ENCODE assay signal across 8 cellular contexts in the genomic region with DNA sequence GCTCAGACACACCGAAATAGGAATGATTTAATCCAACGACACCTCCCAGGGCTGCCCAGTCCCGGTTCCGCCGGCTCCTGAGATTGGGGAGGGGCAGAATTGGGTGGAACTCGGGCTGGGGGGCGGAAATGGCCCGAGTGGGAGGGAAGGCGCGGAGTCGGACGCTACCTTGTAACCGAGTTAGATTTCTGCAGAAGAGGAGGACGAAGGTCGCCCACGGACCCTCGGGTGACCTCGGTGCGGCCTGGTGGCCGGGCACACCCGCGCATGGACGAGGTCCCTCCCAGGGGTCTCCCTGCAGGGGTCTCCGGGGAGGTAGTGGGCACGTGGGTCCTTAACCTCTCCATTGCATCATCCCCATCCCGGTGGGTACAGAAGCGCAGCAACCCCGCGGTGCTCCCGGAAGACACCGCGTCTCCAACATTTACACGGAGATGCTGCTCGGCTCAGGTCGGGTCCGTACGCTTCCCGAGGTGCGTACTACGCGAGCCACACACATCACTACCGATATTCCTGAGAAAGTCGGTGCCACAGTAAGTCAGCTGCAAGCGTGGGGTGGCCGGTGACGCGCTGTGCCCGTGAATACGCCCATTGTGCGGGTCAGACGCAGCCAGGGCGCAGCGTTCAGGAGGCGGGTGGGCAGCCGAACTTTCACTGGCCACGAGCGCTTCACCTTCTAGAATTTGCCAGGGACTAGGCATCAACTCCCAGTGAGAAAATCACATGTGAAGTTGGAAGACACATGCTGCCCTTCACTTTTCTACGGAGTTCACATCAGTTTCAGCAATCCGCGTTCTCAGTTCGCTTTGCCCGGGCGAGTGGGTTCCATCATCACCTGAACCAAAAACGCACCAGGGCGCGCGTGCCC. TPM values are rescaled to one million over a fixed set of nuclear protein-coding genes. Genes with fewer than 3 reads are reported as not detected.
A peak's percentile ranks its signal among the peaks of the same experiment; 100 is the strongest.
DNase-seq lines count a peak whose midpoint lies in the region; ATAC-seq and TF ChIP-seq lines count a peak whose summit lies in the region.

No MANE protein-coding gene starts in this region.

- peak; percentile 4 to 7 for ATAC-seq in gastrocnemius medialis

- H3K4me1 ChIP-seq in OCI-LY7 (ENCODE audit: insufficient read depth, low read length, poor library complexity, severe bottlenecking) = peaks cover 41% of the 10 kb centered on the region
- peaks cover 12% of the 10 kb centered on the region for H3K4me1 ChIP-seq in iPS-15b (ENCODE audit: control insufficient read depth, insufficient read depth, low read length)
- H3K4me1 ChIP-seq in gastrocnemius medialis = peaks cover 32 to 33% of the 10 kb centered on the region in 2 donors

- peak overlapping the region; percentile 37 for H3K9ac ChIP-seq in iPS-15b (ENCODE audit: low read depth, low read length)

- peak overlapping the region; percentile 81 for H3K4me2 ChIP-seq in OCI-LY7 (ENCODE audit: low read length)

- H3K4me3 ChIP-seq in OCI-LY7 (ENCODE audit: low read depth, low read length, poor library complexity, severe bottlenecking) = peak overlapping the region; percentile 77
- peak overlapping the region; percentile 83 for H3K4me3 ChIP-seq in astrocyte of the cerebellum (ENCODE audit: low read depth, low read length)
- peak overlapping the region; percentile 88 for H3K4me3 ChIP-seq in iPS-15b (ENCODE audit: low read depth, low read length)
- peak overlapping the region; percentile 82 to 94 (median 86) for H3K4me3 ChIP-seq in gastrocnemius medialis

- peak; percentile 53 for DNase-seq in COLO668 (lab: John Stamatoyannopoulos, UW; ENCODE audit: unreplicated experiment)
- peak; percentile 30 for DNase-seq in HCEC 1CT
- peak; percentile 23 for DNase-seq in OCI-LY7 (ENCODE audit: low spot score)
- DNase-seq in astrocyte of the cerebellum (ENCODE audit: low read depth) = no peak
- peak in 1 of 2 donors; percentile 38 for DNase-seq in gastrocnemius medialis
- no peak for DNase-seq in kidney glomerular epithelial cell (lab: John Stamatoyannopoulos, UW)
- DNase-seq in Kasumi-1 (lab: John Stamatoyannopoulos, UW) = no peak

- H3K9me3 ChIP-seq in OCI-LY7 (ENCODE audit: low read length) (no peaks in the 10 kb centered on the region), iPS-15b (ENCODE audit: control insufficient read depth, insufficient read depth, low read length) (no peaks in the 10 kb centered on the region), gastrocnemius medialis (no peaks in the 10 kb centered on the region)

- BruUV-seq in OCI-LY7 (replicated peaks; lab: Mats Ljungman, UMichigan) = no TSS peak

- in situ Hi-C loops in astrocyte of the cerebellum (cut with HindIII; ENCODE audit: low sequenced_read_pairs) (no loop called here), gastrocnemius medialis (cut with MboI; ENCODE audit: low sequenced_read_pairs in 4 of 4) (no loop called here)

- H3K27ac ChIP-seq in OCI-LY7 (ENCODE audit: low read depth, low read length, poor library complexity, severe bottlenecking) = peak overlapping the region; percentile 86
- H3K27ac ChIP-seq in gastrocnemius medialis = peak overlapping the region; percentile 82 to 99 (median 96)

- intact Hi-C loops in OCI-LY7 (cut with micrococcal nuclease; ENCODE audit: unreplicated experiment) (loop anchor here (10.0 kb wide), 3 partner anchors 473 to 1277 kb away; a partner anchor contains a TSS), gastrocnemius medialis (cut with DNase I; ENCODE audit: low total_unique reads) (loop anchor here (10.0 kb wide), 3 partner anchors 573 to 1287 kb away; a partner anchor contains a TSS)

- H3K79me2 ChIP-seq in OCI-LY7 (ENCODE audit: insufficient read depth, low read depth, low read length) = peaks cover 70% of the 10 kb centered on the region

- TF ChIP-seq CTCF in OCI-LY7 (conservative IDR thresholded peaks at IDR 0.05; ENCODE audit: low read length) = no peak
- TF ChIP-seq CTCF in astrocyte of the cerebellum (IDR thresholded peaks at IDR 0.05; ENCODE audit: low read depth, low read length, missing control alignments) = no peak
- no peak for TF ChIP-seq CTCF in gastrocnemius medialis (IDR thresholded peaks at IDR 0.05 in 4 of 5, conservative IDR thresholded peaks at IDR 0.05 in 1 of 5)

- no peaks in the 10 kb centered on the region for H3K9me2 ChIP-seq in OCI-LY7 (ENCODE audit: insufficient read depth, low read length)

- CTCF ChIA-PET in OCI-LY7 (lab: Charles Lee; ENCODE audit: unreplicated experiment) = no interaction called here

- H4K20me1 ChIP-seq in OCI-LY7 (ENCODE audit: insufficient read depth, low read length) = peaks cover 25% of the 10 kb centered on the region; the same call in 1 of the 2 replicates

- H2AFZ ChIP-seq in OCI-LY7 (ENCODE audit: low read length) = no peak overlapping the region

- POLR2A ChIA-PET in OCI-LY7 (lab: Charles Lee) = no interaction called here

- no peaks in the 10 kb centered on the region; the same call in 1 of the 2 replicates for H3K36me3 ChIP-seq in OCI-LY7 (ENCODE audit: insufficient read depth, low read length)
- no peaks in the 10 kb centered on the region for H3K36me3 ChIP-seq in iPS-15b (ENCODE audit: control insufficient read depth, insufficient read depth, low read length)
- H3K36me3 ChIP-seq in gastrocnemius medialis = no peaks in the 10 kb centered on the region

- H3K27me3 ChIP-seq in iPS-15b (ENCODE audit: control insufficient read depth, insufficient read depth, low read length) (peaks cover 43% of the 10 kb centered on the region), gastrocnemius medialis (no peaks in the 10 kb centered on the region)

- peak in 1 of 2 donors; percentile 19 for TF ChIP-seq POLR2A in gastrocnemius medialis (IDR thresholded peaks at IDR 0.05)

RNA-seq across cellular contexts. Expression of a gene that starts 3.0 kb away (rescaled TPM):
- 14.3 and 16.2 TPM in 2 replicates for total RNA-seq in OCI-LY7 (2014; rRNA removed; shearing (Covaris generic))
- total RNA-seq in OCI-LY7 (2022) (32.3 and 38.2 TPM in 2 replicates), gastrocnemius medialis (10 to 100 TPM in 3 of 4 donors, 1 to 10 TPM in 1; 8.4 to 19.3 (median 12.4) TPM)

Comparison
In these comparisons a context has a peak if more than half of its experiments do, and no peak if none do; other contexts are left out.
1. DNase-seq: peak in COLO668 (single experiment), HCEC 1CT (single experiment) and OCI-LY7 (single experiment); none in astrocyte of the cerebellum (single experiment), kidney glomerular epithelial cell (single experiment) and Kasumi-1 (0 of 2).
2. Peak in every context shown above with its lines, with median percentiles within 50 percentile points of each other: H3K4me3 ChIP-seq.